In the genomic region with DNA sequence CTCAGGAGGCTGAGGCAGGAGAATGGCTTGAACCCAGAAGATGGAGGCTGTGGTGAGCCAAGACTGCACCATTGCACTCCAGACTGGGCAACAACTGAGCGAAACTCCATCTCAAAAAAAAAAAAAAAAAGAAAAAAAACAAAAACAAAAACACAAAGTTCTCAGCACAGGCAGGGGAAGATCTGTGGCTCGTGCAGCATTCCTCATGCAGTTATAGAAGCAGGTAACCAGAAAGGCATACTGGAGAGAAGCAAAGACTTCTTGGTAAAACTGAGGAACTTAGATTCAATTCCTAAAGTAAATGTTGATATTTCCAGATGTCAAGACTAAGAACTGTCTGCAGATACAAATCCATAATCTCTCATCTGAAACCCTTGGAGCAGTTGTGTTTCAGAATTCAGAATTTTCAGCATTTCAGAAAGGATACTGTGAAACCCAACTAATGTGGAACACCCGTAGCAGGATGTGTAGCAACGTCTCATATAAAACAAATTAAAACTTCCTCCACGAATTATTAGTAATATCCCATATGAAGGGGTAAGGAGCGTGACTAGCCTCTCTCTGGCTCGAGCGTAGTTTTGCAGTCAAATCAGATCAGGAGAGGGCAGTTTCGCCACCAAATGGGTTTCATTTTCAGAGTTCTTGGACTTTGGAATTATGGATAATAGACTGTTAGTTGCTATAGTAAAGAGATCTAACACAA, we compare ENCODE assay signal across 25 cellular contexts. TPM values are rescaled to one million over a fixed set of nuclear protein-coding genes. Genes with fewer than 3 reads are reported as not detected.
DNase-seq lines count a peak whose midpoint lies in the region; ATAC-seq, FAIRE-seq and TF ChIP-seq lines count a peak whose summit lies in the region.
"Had no signal": no experiment of that assay in that cellular context is flagged by ENCODE, and none has a peak within 500 bp of the region (broad histone marks: within the 10 kb centered on the region; RNA-seq: fewer than 3 reads in every experiment).

No MANE protein-coding gene starts in this region.

- no peak for TF ChIP-seq POLR2A in upper lobe of left lung (IDR thresholded peaks at IDR 0.05)

- WGBS in upper lobe of left lung, 2 donors, result 87 to 88% methylated on average over 9 of the region's 9 CpGs

- no peak for FAIRE-seq in HTR-8/SVneo (lab: Jason Lieb, UNC)

- no peak overlapping the region for H3K4me3 ChIP-seq in upper lobe of left lung
- H3K4me3 ChIP-seq: lower lobe of right lung, stomach, vagina had no signal

- DNase-seq in left lobe of liver (ENCODE audit: low spot score) (peak; percentile 48), HTR-8/SVneo (ENCODE audit: insufficient read length, low spot score) (no peak), SIG-M5 (lab: John Stamatoyannopoulos, UW) (no peak), upper lobe of left lung (no peak)
- DNase-seq in stimulated activated naive CD8-positive, alpha-beta T cell treated with anti-CD3 and anti-CD28 coated beads, Interleukin-15, amount 100 ng/mL, for 72 hours, result no peak
- DNase-seq: activated CD4-positive, CD25-positive, alpha-beta regulatory T cell treated with anti-CD3 and anti-CD28 coated beads, Interleukin-2, amount 50 U/mL, for 72 hours; activated CD8-positive, alpha-beta memory T cell treated with anti-CD3 and anti-CD28 coated beads, Interleukin-2, amount 10 ng/mL, durations not matched to agents 7 days and 5 days; activated gamma-delta T cell; aorta; EL; foreskin keratinocyte; Karpas-422; lower lobe of right lung; naive B cell; NCI-H1417 treated with DMSO at 0.1 percent for 48 hours; NCI-H2227 treated with DMSO at 0.1 percent for 48 hours; NK-92 treated with Interleukin-12 subunit alpha and Interleukin-12 subunit beta, amount 100 ng/mL, for 24 hours; stomach; T-helper 2 cell had no signal

- H3K9me3 ChIP-seq in upper lobe of left lung, result peaks cover 0 to 14% (median 10%) of the 10 kb centered on the region in 4 donors
- H3K9me3 ChIP-seq: vagina had no signal

- H3K27me3 Mint-ChIP-seq in stimulated activated naive CD8-positive, alpha-beta T cell treated with anti-CD3 and anti-CD28 coated beads, Interleukin-15, amount 100 ng/mL, for 72 hours, result no peaks in the 10 kb centered on the region

- H3K27me3 ChIP-seq in upper lobe of left lung, result no peaks in the 10 kb centered on the region
- H3K27me3 ChIP-seq: stomach, vagina had no signal

- peaks cover 8% of the 10 kb centered on the region in 2 donors for H3K9me3 Mint-ChIP-seq in stimulated activated naive CD8-positive, alpha-beta T cell treated with anti-CD3 and anti-CD28 coated beads, Interleukin-15, amount 100 ng/mL, for 72 hours

- H3K4me3 Mint-ChIP-seq in stimulated activated naive CD8-positive, alpha-beta T cell treated with anti-CD3 and anti-CD28 coated beads, Interleukin-15, amount 100 ng/mL, for 72 hours, result no peak overlapping the region
- H3K4me3 Mint-ChIP-seq: activated CD8-positive, alpha-beta memory T cell treated with anti-CD3 and anti-CD28 coated beads, Interleukin-2, amount 10 ng/mL, durations not matched to agents 7 days and 5 days had no signal

- TF ChIP-seq CTCF in upper lobe of left lung (IDR thresholded peaks at IDR 0.05), result no peak

- peaks cover 4% of the 10 kb centered on the region for H3K4me1 Mint-ChIP-seq in stimulated activated naive CD8-positive, alpha-beta T cell treated with anti-CD3 and anti-CD28 coated beads, Interleukin-15, amount 100 ng/mL, for 72 hours
- H3K4me1 Mint-ChIP-seq: activated CD8-positive, alpha-beta memory T cell treated with anti-CD3 and anti-CD28 coated beads, Interleukin-2, amount 10 ng/mL, durations not matched to agents 7 days and 5 days; naive B cell had no signal

- no peak for TF ChIP-seq EP300 in upper lobe of left lung (IDR thresholded peaks at IDR 0.05)

- no peak overlapping the region for H3K27ac ChIP-seq in upper lobe of left lung
- H3K27ac ChIP-seq: foreskin keratinocyte, HL-60, lower lobe of right lung, stomach, vagina had no signal

- peak overlapping the region in 1 of 2 donors; percentile 58 for H3K27ac Mint-ChIP-seq in stimulated activated naive CD8-positive, alpha-beta T cell treated with anti-CD3 and anti-CD28 coated beads, Interleukin-15, amount 100 ng/mL, for 72 hours
- H3K27ac Mint-ChIP-seq: activated CD8-positive, alpha-beta memory T cell treated with anti-CD3 and anti-CD28 coated beads, Interleukin-2, amount 10 ng/mL, durations not matched to agents 7 days and 5 days; naive B cell had no signal

- H3K36me3 ChIP-seq in upper lobe of left lung, result no peaks in the 10 kb centered on the region
- H3K36me3 ChIP-seq: lower lobe of right lung, stomach, vagina had no signal

- no peaks in the 10 kb centered on the region for H3K4me1 ChIP-seq in upper lobe of left lung
- H3K4me1 ChIP-seq: foreskin keratinocyte, lower lobe of right lung, stomach, vagina had no signal

- ATAC-seq in GM18858 (IDR thresholded peaks at IDR 0.05; ENCODE audit: unreplicated experiment) (peak; percentile 35), GM21423 (IDR thresholded peaks at IDR 0.05; ENCODE audit: unreplicated experiment) (peak; percentile 16), HG03045 (IDR thresholded peaks at IDR 0.05; ENCODE audit: unreplicated experiment) (peak; percentile 39), left lobe of liver (peak; percentile 96), upper lobe of left lung (ENCODE audit: low FRiP score in 2 of 2) (no peak)
- no peak for ATAC-seq in stimulated activated naive CD8-positive, alpha-beta T cell treated with anti-CD3 and anti-CD28 coated beads, Interleukin-15, amount 100 ng/mL, for 72 hours
- ATAC-seq: activated CD8-positive, alpha-beta memory T cell treated with anti-CD3 and anti-CD28 coated beads, Interleukin-2, amount 10 ng/mL, durations not matched to agents 7 days and 5 days; foreskin keratinocyte; lower lobe of right lung; Right ventricle myocardium inferior had no signal

RNA-seq across cellular contexts. Expression of a gene that starts 13.2 kb away (rescaled TPM):
- not detected for total RNA-seq in left lobe of liver
- total RNA-seq in upper lobe of left lung, result not detected
- total RNA-seq: foreskin keratinocyte, lower lobe of right lung, Right ventricle myocardium inferior, stomach, vagina had no signal

Comparison
In these comparisons a context has a peak if more than half of its experiments do, and no peak if none do; other contexts are left out.
1. ATAC-seq: peak in GM18858 (single experiment), GM21423 (single experiment), HG03045 (single experiment) and left lobe of liver (single experiment); none in stimulated activated naive CD8-positive, alpha-beta T cell treated with anti-CD3 and anti-CD28 coated beads, Interleukin-15, amount 100 ng/mL, for 72 hours (single experiment) and upper lobe of left lung (0 of 2).